Comparison of ENCODE assay signal across 10 cellular contexts in the genomic region with DNA sequence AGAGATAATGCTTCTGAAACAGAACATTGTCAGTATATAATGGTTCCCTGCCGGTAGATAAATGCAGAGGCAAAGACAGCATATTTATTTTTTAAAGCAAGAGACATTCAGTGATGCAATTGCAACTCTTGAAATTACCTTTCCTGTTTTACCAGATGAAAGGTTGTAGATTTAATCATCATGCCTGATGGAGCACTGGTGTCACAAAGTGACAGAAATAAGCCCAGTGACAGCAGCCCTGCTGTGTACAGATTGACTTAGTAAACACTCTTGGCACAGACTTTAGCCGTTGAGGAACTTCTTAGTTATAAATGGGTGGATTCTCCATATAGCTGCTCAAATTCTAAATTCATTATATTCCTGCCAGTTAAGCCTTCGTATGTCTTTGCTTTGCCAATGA.
A peak's percentile ranks its signal among the peaks of the same experiment; 100 is the strongest.
DNase-seq lines count a peak whose midpoint lies in the region; ATAC-seq and TF ChIP-seq lines count a peak whose summit lies in the region.
"Had no signal": no experiment of that assay in that cellular context is flagged by ENCODE, and none has a peak within 500 bp of the region (broad histone marks: within the 10 kb centered on the region; RNA-seq: fewer than 3 reads in every experiment).

No MANE protein-coding gene starts in this region.

- ATAC-seq in activated CD4-positive, alpha-beta T cell treated with anti-CD3 and anti-CD28 coated beads for 36 hours, result peak; percentile 36
- ATAC-seq in HG03469 (IDR thresholded peaks at IDR 0.05; ENCODE audit: unreplicated experiment) (peak; percentile 16), T-helper 17 cell (no peak), GM18517 (IDR thresholded peaks at IDR 0.05; ENCODE audit: unreplicated experiment) (no peak)

- H4K20me1 ChIP-seq in SK-N-SH (ENCODE audit: insufficient read depth), result no peaks in the 10 kb centered on the region

- peak; percentile 38 for DNase-seq in activated CD4-positive, alpha-beta T cell treated with anti-CD3 and anti-CD28 coated beads for 36 hours
- DNase-seq in activated CD4-positive, alpha-beta T cell treated with anti-CD3 and anti-CD28 coated beads, Interleukin-2, amount 10 ng/mL, durations not matched to agents 7 days and 5 days, result no peak
- DNase-seq in T-helper 17 cell (no peak), trophoblast cell (peak; percentile 9 to 65), GM03348 (ENCODE audit: low spot score) (no peak), SK-N-SH (no peak)
- DNase-seq: brain microvascular endothelial cell had no signal

- no peak overlapping the region for H2BK12ac ChIP-seq in trophoblast cell (ENCODE audit: low read length)

- H3K4me1 Mint-ChIP-seq in activated CD4-positive, alpha-beta T cell treated with anti-CD3 and anti-CD28 coated beads for 36 hours, result peaks cover 42% of the 10 kb centered on the region
- H3K4me1 Mint-ChIP-seq in activated CD4-positive, alpha-beta T cell treated with anti-CD3 and anti-CD28 coated beads, Interleukin-2, amount 10 ng/mL, durations not matched to agents 7 days and 5 days, result peaks cover 44% of the 10 kb centered on the region
- H3K4me1 Mint-ChIP-seq in T-helper 17 cell, result peaks cover 17% of the 10 kb centered on the region

- H3K9ac ChIP-seq in trophoblast cell (ENCODE audit: low read length) (no peak overlapping the region), SK-N-SH (no peak overlapping the region)
- H3K9ac ChIP-seq: KMS-11 had no signal

- H3K9me2 ChIP-seq in SK-N-SH, result no peaks in the 10 kb centered on the region

- H3K4ac ChIP-seq in trophoblast cell (ENCODE audit: low read depth, low read length), result no peak overlapping the region

- no peak overlapping the region for H2BK5ac ChIP-seq in trophoblast cell (ENCODE audit: low read depth, low read length, poor library complexity)

- H3K4me3 Mint-ChIP-seq in activated CD4-positive, alpha-beta T cell treated with anti-CD3 and anti-CD28 coated beads for 36 hours, result no peak overlapping the region
- H3K4me3 Mint-ChIP-seq in activated CD4-positive, alpha-beta T cell treated with anti-CD3 and anti-CD28 coated beads, Interleukin-2, amount 10 ng/mL, durations not matched to agents 7 days and 5 days, result no peak overlapping the region
- no peak overlapping the region for H3K4me3 Mint-ChIP-seq in T-helper 17 cell

- no peaks in the 10 kb centered on the region for H3K79me1 ChIP-seq in trophoblast cell (ENCODE audit: low read length)

- H3K27ac Mint-ChIP-seq in activated CD4-positive, alpha-beta T cell treated with anti-CD3 and anti-CD28 coated beads for 36 hours, result no peak overlapping the region
- H3K27ac Mint-ChIP-seq in activated CD4-positive, alpha-beta T cell treated with anti-CD3 and anti-CD28 coated beads, Interleukin-2, amount 10 ng/mL, durations not matched to agents 7 days and 5 days, result no peak overlapping the region
- H3K27ac Mint-ChIP-seq in T-helper 17 cell, result peak overlapping the region; percentile 65

- no peak overlapping the region for H4K12ac ChIP-seq in trophoblast cell (ENCODE audit: low read depth, low read length)

- no peak overlapping the region for H3K18ac ChIP-seq in trophoblast cell (ENCODE audit: low read length)

- H3K9me3 Mint-ChIP-seq in activated CD4-positive, alpha-beta T cell treated with anti-CD3 and anti-CD28 coated beads for 36 hours (ENCODE audit: low read depth), result no peaks in the 10 kb centered on the region
- no peaks in the 10 kb centered on the region for H3K9me3 Mint-ChIP-seq in activated CD4-positive, alpha-beta T cell treated with anti-CD3 and anti-CD28 coated beads, Interleukin-2, amount 10 ng/mL, durations not matched to agents 7 days and 5 days

- H2BK120ac ChIP-seq in trophoblast cell (ENCODE audit: insufficient read depth, low read length, poor library complexity), result no peak overlapping the region

- no peak overlapping the region for H4K8ac ChIP-seq in trophoblast cell (ENCODE audit: low read depth, low read length)

- TF ChIP-seq RAD21 in SK-N-SH (IDR thresholded peaks at IDR 0.05; ENCODE audit: low read length), result no peak

- H3K27me3 Mint-ChIP-seq in activated CD4-positive, alpha-beta T cell treated with anti-CD3 and anti-CD28 coated beads for 36 hours, result peaks cover 6% of the 10 kb centered on the region
- no peaks in the 10 kb centered on the region for H3K27me3 Mint-ChIP-seq in activated CD4-positive, alpha-beta T cell treated with anti-CD3 and anti-CD28 coated beads, Interleukin-2, amount 10 ng/mL, durations not matched to agents 7 days and 5 days
- H3K27me3 Mint-ChIP-seq in T-helper 17 cell, result no peaks in the 10 kb centered on the region

- POLR2A ChIA-PET in activated CD4-positive, alpha-beta T cell treated with anti-CD3 and anti-CD28 coated beads for 36 hours (lab: Charles Lee), result no interaction called here
- POLR2A ChIA-PET in activated CD4-positive, alpha-beta T cell treated with anti-CD3 and anti-CD28 coated beads, Interleukin-2, amount 10 ng/mL, durations not matched to agents 7 days and 5 days (lab: Charles Lee), result no interaction called here
- POLR2A ChIA-PET in SK-N-SH (lab: Yijun Ruan, JAX), result no interaction called here

- H3K4me1 ChIP-seq in trophoblast cell (ENCODE audit: control insufficient read depth in 1 of 2, insufficient read depth in 2 of 2, low read length in 2 of 2) (no peaks in the 10 kb centered on the region), SK-N-SH (ENCODE audit: control insufficient read depth in 1 of 2, insufficient read depth in 2 of 2, low read depth in 1 of 2, low read length in 1 of 2) (peaks cover 0 to 11% of the 10 kb centered on the region in 2 experiments; a peak in 2 of 4 replicates)

- H3K4me2 ChIP-seq in trophoblast cell (ENCODE audit: low read length) (no peak overlapping the region), SK-N-SH (no peak overlapping the region)
- H3K4me2 ChIP-seq: KMS-11 had no signal

- H3K9me3 ChIP-seq in T-helper 17 cell (ENCODE audit: control insufficient read depth, low read length, poor library complexity, severe bottlenecking) (no peaks in the 10 kb centered on the region), trophoblast cell (ENCODE audit: insufficient read depth, low read depth, low read length) (no peaks in the 10 kb centered on the region), SK-N-SH (no peaks in the 10 kb centered on the region)

- no peak overlapping the region for H3K14ac ChIP-seq in trophoblast cell (ENCODE audit: low read length)

- WGBS in trophoblast cell (ENCODE audit: extremely low coverage, insufficient coverage, insufficient read length), result no CpG with 5 or more reads among the region's 3 CpGs
- 89% methylated on average over 3 of the region's 3 CpGs for WGBS in SK-N-SH (ENCODE audit: low lambda C conversion rate)

- H3K4me3 ChIP-seq in trophoblast cell (ENCODE audit: low read depth, low read length) (no peak overlapping the region), SK-N-SH (ENCODE audit: low read depth in 2 of 2, low read length in 1 of 2) (no peak overlapping the region)

- H3K36me3 ChIP-seq in trophoblast cell (ENCODE audit: control insufficient read depth in 1 of 2, insufficient read depth in 2 of 2, low read length in 2 of 2), result no peaks in the 10 kb centered on the region
- peaks cover 0 to 16% of the 10 kb centered on the region in 2 experiments for H3K36me3 ChIP-seq in SK-N-SH (replicated peaks in 1 of 2; ENCODE audit: control insufficient read depth in 1 of 2, insufficient read depth in 2 of 2, low read length in 1 of 2)
- H3K36me3 ChIP-seq: brain microvascular endothelial cell had no signal

- H4K91ac ChIP-seq in trophoblast cell (ENCODE audit: low read depth, low read length), result no peak overlapping the region

- H3K27ac ChIP-seq in trophoblast cell (ENCODE audit: low read depth, low read length) (no peak overlapping the region), SK-N-SH (ENCODE audit: low read depth in 2 of 2, low read length in 1 of 2) (no peak overlapping the region)
- H3K27ac ChIP-seq: KMS-11 had no signal

- H2AFZ ChIP-seq in trophoblast cell (ENCODE audit: insufficient read depth, low read length, poor library complexity) (no peak overlapping the region), SK-N-SH (ENCODE audit: low read depth) (no peak overlapping the region)

- TF ChIP-seq EP300 in SK-N-SH (IDR thresholded peaks at IDR 0.05; ENCODE audit: borderline replicate concordance in 1 of 2, low read depth in 1 of 2, low read length in 1 of 2), result no peak

- H3K79me2 ChIP-seq in trophoblast cell (ENCODE audit: control insufficient read depth, insufficient read depth, low read length, poor library complexity) (no peaks in the 10 kb centered on the region), SK-N-SH (ENCODE audit: insufficient read depth) (peaks cover 10% of the 10 kb centered on the region)

- no peak overlapping the region for H3K23ac ChIP-seq in trophoblast cell (ENCODE audit: low read length)

- peaks cover 7% of the 10 kb centered on the region for H3F3A ChIP-seq in SK-N-SH (replicated peaks; ENCODE audit: insufficient read depth)

- intact Hi-C loops in activated CD4-positive, alpha-beta T cell treated with anti-CD3 and anti-CD28 coated beads for 36 hours (cut with DNase I, micrococcal nuclease), result loop anchor here (5.0 to 10.0 kb wide), 7 partner anchors 103 to 1233 kb away; a partner anchor contains a TSS

- CTCF ChIA-PET in activated CD4-positive, alpha-beta T cell treated with anti-CD3 and anti-CD28 coated beads for 36 hours (lab: Charles Lee), result interaction anchor here (0.6 kb wide), 1 partner anchor 129 kb away, joined by 3 read pairs; no protein-coding TSS in a partner anchor
- CTCF ChIA-PET in activated CD4-positive, alpha-beta T cell treated with anti-CD3 and anti-CD28 coated beads, Interleukin-2, amount 10 ng/mL, durations not matched to agents 7 days and 5 days (lab: Charles Lee), result interaction anchor here (1.1 kb wide), 1 partner anchor 133 kb away, joined by 3 read pairs; no protein-coding TSS in a partner anchor
- CTCF ChIA-PET in SK-N-SH (lab: Yijun Ruan, JAX), result interaction anchor here (1.7 kb wide), 1 partner anchor 10 kb away, joined by 5 read pairs; no protein-coding TSS in a partner anchor

- no peak for TF ChIP-seq CTCF in SK-N-SH (IDR thresholded peaks at IDR 0.05)

- H3K36me3 Mint-ChIP-seq in activated CD4-positive, alpha-beta T cell treated with anti-CD3 and anti-CD28 coated beads for 36 hours (ENCODE audit: low read depth), result no peaks in the 10 kb centered on the region
- H3K36me3 Mint-ChIP-seq in activated CD4-positive, alpha-beta T cell treated with anti-CD3 and anti-CD28 coated beads, Interleukin-2, amount 10 ng/mL, durations not matched to agents 7 days and 5 days (ENCODE audit: low read depth), result no peaks in the 10 kb centered on the region
- no peaks in the 10 kb centered on the region for H3K36me3 Mint-ChIP-seq in T-helper 17 cell (ENCODE audit: low read depth)

- H3K27me3 ChIP-seq in trophoblast cell (ENCODE audit: insufficient read depth, low read length) (no peaks in the 10 kb centered on the region), SK-N-SH (ENCODE audit: insufficient read depth) (no peaks in the 10 kb centered on the region)
- H3K27me3 ChIP-seq: brain microvascular endothelial cell had no signal

- no peak overlapping the region for H2AK5ac ChIP-seq in trophoblast cell (ENCODE audit: low read length)

Comparison
In these comparisons a context has a peak if more than half of its experiments do, and no peak if none do; other contexts are left out.
1. DNase-seq: peak in activated CD4-positive, alpha-beta T cell treated with anti-CD3 and anti-CD28 coated beads for 36 hours (single experiment) and trophoblast cell (2 of 2); none in activated CD4-positive, alpha-beta T cell treated with anti-CD3 and anti-CD28 coated beads, Interleukin-2, amount 10 ng/mL, durations not matched to agents 7 days and 5 days (single experiment), T-helper 17 cell (0 of 3), GM03348 (single experiment) and SK-N-SH (single experiment).
2. ATAC-seq: peak in activated CD4-positive, alpha-beta T cell treated with anti-CD3 and anti-CD28 coated beads for 36 hours (single experiment) and HG03469 (single experiment); none in T-helper 17 cell (single experiment) and GM18517 (single experiment).